Comparison of ENCODE assay signal across 9 cellular contexts in the genomic region with DNA sequence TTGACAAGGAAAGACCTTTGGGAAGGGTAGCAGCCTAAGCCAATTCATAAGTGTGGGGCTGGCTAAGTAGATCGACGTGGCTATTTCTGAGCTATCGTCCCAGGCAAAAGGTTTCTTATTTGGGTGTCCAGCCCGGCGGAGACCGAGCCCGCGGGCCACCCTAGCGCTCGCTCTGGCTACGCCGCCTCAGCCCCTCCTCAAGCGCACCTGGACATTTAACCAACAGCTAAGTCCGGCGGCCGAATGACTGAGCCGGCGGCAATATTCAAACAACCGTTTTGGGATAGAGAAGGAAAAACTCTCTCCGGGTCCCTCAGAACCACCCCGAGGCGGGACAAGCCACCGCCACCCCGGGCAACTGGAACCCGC. TPM values are rescaled to one million over a fixed set of nuclear protein-coding genes. Genes with fewer than 3 reads are reported as not detected.
DNase-seq lines count a peak whose midpoint lies in the region; ATAC-seq, FAIRE-seq and TF ChIP-seq lines count a peak whose summit lies in the region.
"Had no signal": no experiment of that assay in that cellular context is flagged by ENCODE, and none has a peak within 500 bp of the region (broad histone marks: within the 10 kb centered on the region; RNA-seq: fewer than 3 reads in every experiment).

No MANE protein-coding gene starts in this region.

- H3K9ac ChIP-seq in HCT116 (ENCODE audit: low read length): peak overlapping the region; percentile 84
- H3K9ac ChIP-seq in keratinocyte (ENCODE audit: control insufficient read depth, extremely low read depth, insufficient read depth, low read length): peak overlapping the region; percentile 97

- H3K79me2 ChIP-seq in HCT116 (ENCODE audit: insufficient read depth, low read length): peaks cover 54% of the 10 kb centered on the region
- peaks cover 22% of the 10 kb centered on the region for H3K79me2 ChIP-seq in keratinocyte (ENCODE audit: control insufficient read depth, insufficient read depth, low read length)

- H3K36me3 Mint-ChIP-seq in brain: no peaks in the 10 kb centered on the region

- H3K9me3 Mint-ChIP-seq in brain: peaks cover 2 to 9% (median 3%) of the 10 kb centered on the region in 5 experiments

- 0 to 1% (median 0%) methylated on average over 25 of the region's 25 CpGs for WGBS in small intestine, 3 donors

- CTCF ChIA-PET in HCT116 (lab: Charles Lee): interaction anchor here (0.7 to 2.5 kb wide), 20 partner anchors 9 to 194 kb away, joined by 3 to 25 read pairs (median 4); no protein-coding TSS in a partner anchor

- H3K27ac ChIP-seq in HCT116 (ENCODE audit: low read depth, low read length) (peak overlapping the region; percentile 94), keratinocyte (ENCODE audit: control insufficient read depth, insufficient read depth, low read length) (peak overlapping the region; percentile 97), small intestine (ENCODE audit: low read depth in 1 of 2, low read length in 1 of 2) (peak overlapping the region; percentile 95 to 96)

- H3K9me1 ChIP-seq in keratinocyte (ENCODE audit: control insufficient read depth, extremely low read depth, insufficient read depth, low read length): no peaks in the 10 kb centered on the region

- H3K27me3 ChIP-seq in HCT116 (ENCODE audit: insufficient read depth, low read length) (no peaks in the 10 kb centered on the region), keratinocyte (ENCODE audit: control insufficient read depth, extremely low read depth, insufficient read depth, low read length) (no peaks in the 10 kb centered on the region), small intestine (ENCODE audit: control insufficient read depth in 2 of 2, insufficient read depth in 2 of 2, low read length in 2 of 2) (no peaks in the 10 kb centered on the region)

- peak overlapping the region; percentile 90 for H3K4me2 ChIP-seq in HCT116 (ENCODE audit: low read length)
- H3K4me2 ChIP-seq in keratinocyte (ENCODE audit: control insufficient read depth, extremely low read depth, insufficient read depth, low read depth, low read length): peak overlapping the region; percentile 97

- POLR2A ChIA-PET in HCT116 (lab: Charles Lee): interaction anchor here (1.0 to 1.9 kb wide), 11 partner anchors 9 to 134 kb away, joined by 3 to 15 read pairs (median 5); a partner anchor contains a TSS

- H3K4me1 Mint-ChIP-seq in brain: peaks cover 26% of the 10 kb centered on the region

- no peaks in the 10 kb centered on the region for H4K20me1 ChIP-seq in HCT116 (ENCODE audit: insufficient read depth)
- H4K20me1 ChIP-seq in keratinocyte (ENCODE audit: control insufficient read depth, extremely low read depth, insufficient read depth, low read length): no peaks in the 10 kb centered on the region

- no peak for FAIRE-seq in keratinocyte (lab: Jason Lieb, UNC)
- no peak for FAIRE-seq in small intestine (lab: Jason Lieb, UNC)
- FAIRE-seq: colon had no signal

- BruUV-seq in HCT116 (replicated peaks; lab: Mats Ljungman, UMichigan): no TSS peak

- no peak for TF ChIP-seq RAD21 in HCT116 (IDR thresholded peaks at IDR 0.05; ENCODE audit: low read depth)

- no peaks in the 10 kb centered on the region for H3K9me2 ChIP-seq in HCT116 (ENCODE audit: insufficient read depth)

- H3K4me1 ChIP-seq in HCT116 (ENCODE audit: control insufficient read depth in 1 of 2, insufficient read depth in 2 of 2, low read length in 2 of 2) (peaks cover 40 to 59% of the 10 kb centered on the region in 2 experiments), keratinocyte (ENCODE audit: control insufficient read depth, extremely low read depth, insufficient read depth, low read length) (peaks cover 11% of the 10 kb centered on the region), small intestine (ENCODE audit: control insufficient read depth in 2 of 2, insufficient read depth in 1 of 2, low read depth in 1 of 2, low read length in 1 of 2) (peaks cover 0 to 3% of the 10 kb centered on the region in 2 donors)

- H3K9me3 ChIP-seq in HCT116 (ENCODE audit: control insufficient read depth in 1 of 2, insufficient read depth in 1 of 2, low read depth in 1 of 2, low read length in 2 of 2): no peaks in the 10 kb centered on the region
- peaks cover 1% of the 10 kb centered on the region for H3K9me3 ChIP-seq in keratinocyte (ENCODE audit: control insufficient read depth, low read depth, low read length)
- no peaks in the 10 kb centered on the region for H3K9me3 ChIP-seq in small intestine (ENCODE audit: control insufficient read depth, low read depth)

- dilution Hi-C loops in keratinocyte (cut with MboI; ENCODE audit: extremely low pct_ligation_motif_present, low sequenced_read_pairs): no loop called here

- DNase-seq in DMS53 (lab: John Stamatoyannopoulos, UW) (peak; percentile 81), DMS53 treated with DMSO at 0.1 percent for 48 hours (lab: John Stamatoyannopoulos, UW; ENCODE audit: unreplicated experiment) (no peak), HCT116 (ENCODE audit: low read depth, low spot score) (no peak), M059J (ENCODE audit: low read depth) (peak; percentile 62), keratinocyte (ENCODE audit: low read depth, low spot score) (no peak), small intestine (peak; percentile 54), GM13977 (ENCODE audit: low spot score) (no peak)

- H3K36me3 ChIP-seq in HCT116 (ENCODE audit: control insufficient read depth in 1 of 2, insufficient read depth in 2 of 2, low read length in 2 of 2): no peaks in the 10 kb centered on the region
- no peaks in the 10 kb centered on the region for H3K36me3 ChIP-seq in keratinocyte (ENCODE audit: control insufficient read depth in 2 of 2, extremely low read depth in 1 of 2, insufficient read depth in 2 of 2, low read length in 2 of 2)
- H3K36me3 ChIP-seq in small intestine (ENCODE audit: control insufficient read depth in 2 of 2, insufficient read depth in 2 of 2, low read length in 2 of 2): no peaks in the 10 kb centered on the region

- TF ChIP-seq POLR2A in HCT116 (IDR thresholded peaks at IDR 0.05; ENCODE audit: borderline replicate concordance, extremely low read depth, insufficient read depth, insufficient read length): no peak

- RAD21 ChIA-PET in HCT116 (lab: Charles Lee; ENCODE audit: low non-redundant PET in 1 of 2, low total read pairs in 2 of 2, uncharacterized antibody in 2 of 2, unreplicated experiment in 2 of 2): interaction anchor here (0.6 to 1.5 kb wide), 6 partner anchors 84 to 195 kb away, joined by 3 to 5 read pairs (median 3); a partner anchor contains a TSS

- in situ Hi-C loops in GM13977 (cut with MboI; ENCODE audit: low pct_unique_long_range_greater_than_20kb, low sequenced_read_pairs, unreplicated experiment): no loop called here

- peak overlapping the region; percentile 76 to 83 for H3K4me3 ChIP-seq in HCT116 (replicated peaks in 1 of 2; ENCODE audit: low read depth in 1 of 2, low read length in 2 of 2)
- H3K4me3 ChIP-seq in keratinocyte (ENCODE audit: control insufficient read depth in 2 of 3, extremely low read depth in 1 of 3, insufficient read depth in 2 of 3, low read depth in 1 of 3, low read length in 3 of 3): peak overlapping the region; percentile 70 to 98 (median 94)
- H3K4me3 ChIP-seq in small intestine (ENCODE audit: low read depth in 1 of 2, low read length in 2 of 2): peak overlapping the region; percentile 71 to 94

- intact Hi-C loops in HCT116 (cut with micrococcal nuclease): loop anchor here (5.0 kb wide), 1 partner anchor 112 kb away; no protein-coding TSS in a partner anchor

- peak; percentile 44 for ATAC-seq in HCT116

- H3K27ac Mint-ChIP-seq in brain: peak overlapping the region; percentile 66 to 94 (median 72)

- H2AFZ ChIP-seq in HCT116 (ENCODE audit: low read depth, low read length, poor library complexity, severe bottlenecking) (no peak overlapping the region), keratinocyte (ENCODE audit: control insufficient read depth, low read length) (peak overlapping the region; percentile 41)

- peak overlapping the region; percentile 86 to 96 (median 88) for H3K4me3 Mint-ChIP-seq in brain

- peaks cover 4% of the 10 kb centered on the region for H3K27me3 Mint-ChIP-seq in brain

- TF ChIP-seq CTCF in HCT116 (IDR thresholded peaks at IDR 0.05 in 2 of 3, conservative IDR thresholded peaks at IDR 0.05 in 1 of 3; ENCODE audit: borderline replicate concordance in 1 of 3, insufficient read depth in 1 of 3, low read depth in 2 of 3, low read length in 2 of 3) (no peak), brain (conservative IDR thresholded peaks at IDR 0.05) (no peak), keratinocyte (optimal IDR thresholded peaks at IDR 0.05 in 1 of 3, IDR thresholded peaks at IDR 0.05 in 1 of 3, conservative IDR thresholded peaks at IDR 0.05 in 1 of 3; ENCODE audit: extremely low read depth in 1 of 3, insufficient read depth in 2 of 3, low read length in 3 of 3) (no peak), GM13977 (IDR thresholded peaks at IDR 0.05; ENCODE audit: extremely low read depth, insufficient read depth, missing control alignments) (no peak)

TF ChIP-seq in HCT116, 20 proteins besides CTCF, POLR2A, EP300 and RAD21 (continues in another document):
- no peak for TF ChIP-seq CBX3 (IDR thresholded peaks at IDR 0.05; ENCODE audit: low read depth)

RNA-seq across cellular contexts. Expression of a gene that starts 0.5 kb away (rescaled TPM):
- 133 TPM for total RNA-seq in HCT116 (2021; ENCODE audit: unreplicated experiment)
- 44.4 and 49.4 TPM in 2 replicates for polyA plus RNA-seq in HCT116 (2012)
- 31.2 and 31.4 TPM in 2 replicates for total RNA-seq in M059J (2014; rRNA removed; shearing (Covaris generic))
- polyA plus RNA-seq in brain (ENCODE audit: insufficient read depth, low read depth, low replicate concordance): 12.8 TPM
- 27.8 to 59.1 TPM (median 45.2 TPM) in 3 replicates for polyA plus RNA-seq in keratinocyte
- 56.1 TPM for polyA plus RNA-seq in keratinocyte (2011; ENCODE audit: low read depth)
- polyA plus RNA-seq in keratinocyte (2011; cell fraction: cytosol; rRNA removed): 26.5 and 45.6 TPM in 2 replicates
- polyA plus RNA-seq in keratinocyte (2011; cell fraction: nucleus; rRNA removed): 13.4 and 21.0 TPM in 2 replicates
- polyA plus RNA-seq in keratinocyte (2012; ENCODE audit: low replicate concordance): 34.4 and 54.8 TPM in 2 replicates
- polyA minus RNA-seq in keratinocyte: 9.1 to 40.1 TPM (median 34.0 TPM) in 3 replicates
- polyA minus RNA-seq in keratinocyte (2011; cell fraction: cytosol; rRNA and poly(A)+ RNA removed): 28.4 TPM
- 8.3 and 14.4 TPM in 2 replicates for polyA minus RNA-seq in keratinocyte (2011; cell fraction: nucleus; rRNA and poly(A)+ RNA removed)
- 10 to 100 TPM; 13.2 to 20.8 (median 19.2) TPM for polyA plus RNA-seq in small intestine

RNA-seq across cellular contexts. Expression of a gene that starts 27.9 kb away (rescaled TPM):
- total RNA-seq in HCT116 (2021; ENCODE audit: unreplicated experiment): 0.34 TPM
- not detected in 2 replicates for polyA plus RNA-seq in HCT116 (2012)
- total RNA-seq in M059J (2014; rRNA removed; shearing (Covaris generic)): 0.15 TPM in 1 of 2 replicates, not detected in the other
- polyA plus RNA-seq in brain (ENCODE audit: insufficient read depth, low read depth, low replicate concordance): 4.1 TPM
- not detected in 3 replicates for polyA plus RNA-seq in keratinocyte
- polyA plus RNA-seq in keratinocyte (2011; ENCODE audit: low read depth): not detected
- polyA plus RNA-seq in keratinocyte (2011; cell fraction: cytosol; rRNA removed): not detected in 2 replicates
- polyA plus RNA-seq in keratinocyte (2011; cell fraction: nucleus; rRNA removed): not detected in 2 replicates
- not detected in 2 replicates for polyA plus RNA-seq in keratinocyte (2012; ENCODE audit: low replicate concordance)
- polyA minus RNA-seq in keratinocyte: not detected in 3 replicates
- polyA minus RNA-seq in keratinocyte (2011; cell fraction: cytosol; rRNA and poly(A)+ RNA removed): not detected
- not detected in 2 replicates for polyA minus RNA-seq in keratinocyte (2011; cell fraction: nucleus; rRNA and poly(A)+ RNA removed)
- polyA plus RNA-seq in small intestine: 100 to 1,000 TPM in 1 of 3 donors, 1 to 10 TPM in 2; 1.1 to 119 (median 5.7) TPM

Comparison
In these comparisons a context has a peak if more than half of its experiments do, and no peak if none do; other contexts are left out.
1. DNase-seq: peak in DMS53 (single experiment), M059J (single experiment) and small intestine (single experiment); none in DMS53 treated with DMSO at 0.1 percent for 48 hours (single experiment), HCT116 (single experiment), keratinocyte (single experiment) and GM13977 (single experiment).
2. Peak in every context shown above with its lines, with median percentiles within 50 percentile points of each other: H3K27ac ChIP-seq and H3K4me3 ChIP-seq.